In the genomic region with DNA sequence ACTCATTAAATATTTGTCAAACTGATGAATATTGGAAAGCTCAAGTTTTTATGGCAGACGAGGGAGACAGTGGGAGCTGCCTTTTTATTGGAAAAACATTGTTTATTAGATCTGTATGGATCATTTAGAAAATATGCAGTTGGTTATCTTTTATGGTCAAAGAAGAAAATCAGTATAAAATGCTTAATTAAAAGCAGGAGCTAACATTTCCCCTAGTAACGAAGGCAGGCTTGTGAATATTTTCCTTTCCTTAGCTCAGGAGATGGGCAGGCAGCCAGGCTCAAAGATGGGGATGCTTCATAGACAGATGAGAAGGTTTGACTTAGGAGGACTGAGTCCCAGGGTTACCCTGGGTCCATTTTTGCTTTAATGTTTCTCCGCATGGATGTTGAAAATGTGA, we compare ENCODE assay signal across 26 cellular contexts. TPM values are rescaled to one million over a fixed set of nuclear protein-coding genes. Genes with fewer than 3 reads are reported as not detected.
DNase-seq lines count a peak whose midpoint lies in the region; ATAC-seq, FAIRE-seq and TF ChIP-seq lines count a peak whose summit lies in the region.
"Had no signal": no experiment of that assay in that cellular context is flagged by ENCODE, and none has a peak within 500 bp of the region (broad histone marks: within the 10 kb centered on the region; RNA-seq: fewer than 3 reads in every experiment).

No MANE protein-coding gene starts in this region.

- H3K36me3 ChIP-seq in astrocyte (ENCODE audit: insufficient read depth, low read length): no peaks in the 10 kb centered on the region
- H3K36me3 ChIP-seq: right lobe of liver had no signal

- H3K4me3 Mint-ChIP-seq in HFFc6 (peak overlapping the region; percentile 24), astrocyte (ENCODE audit: unreplicated experiment) (no peak overlapping the region)
- no peak overlapping the region for H3K4me3 Mint-ChIP-seq in activated naive CD8-positive, alpha-beta T cell treated with anti-CD3 and anti-CD28 coated beads, Interleukin-2, amount 50 U/mL, for 24 hours
- H3K4me3 Mint-ChIP-seq: central memory CD8-positive, alpha-beta T cell; stimulated activated memory B cell treated with anti-CD40 and anti-IgM and Interleukin-4, amounts not matched to agents 10 μg/mL and 1 μg/mL and 100 μg/mL, for 72 hours; T-cell had no signal

- peak overlapping the region; percentile 69 for H3K27ac Mint-ChIP-seq in HFFc6
- no peak overlapping the region for H3K27ac Mint-ChIP-seq in astrocyte (ENCODE audit: unreplicated experiment)
- no peak overlapping the region for H3K27ac Mint-ChIP-seq in activated naive CD8-positive, alpha-beta T cell treated with anti-CD3 and anti-CD28 coated beads, Interleukin-2, amount 50 U/mL, for 24 hours
- H3K27ac Mint-ChIP-seq: stimulated activated memory B cell treated with anti-CD40 and anti-IgM and Interleukin-4, amounts not matched to agents 10 μg/mL and 1 μg/mL and 100 μg/mL, for 72 hours; T-cell had no signal

- H3K4me2 ChIP-seq in astrocyte (ENCODE audit: low read length): no peak overlapping the region

- H3K27me3 ChIP-seq in astrocyte (ENCODE audit: insufficient read depth, low read length): no peaks in the 10 kb centered on the region
- H3K27me3 ChIP-seq: right lobe of liver had no signal

- no peak for ATAC-seq in activated naive CD8-positive, alpha-beta T cell treated with anti-CD3 and anti-CD28 coated beads, Interleukin-2, amount 50 U/mL, for 24 hours
- ATAC-seq in HG03095 (IDR thresholded peaks at IDR 0.05; ENCODE audit: unreplicated experiment): no peak
- ATAC-seq: right lobe of liver; stimulated activated memory B cell treated with anti-CD40 and anti-IgM and Interleukin-4, amounts not matched to agents 10 μg/mL and 1 μg/mL and 100 μg/mL, for 72 hours; T-cell had no signal

- H3K27me3 Mint-ChIP-seq in HFFc6 (ENCODE audit: insufficient read depth) (peaks cover 2% of the 10 kb centered on the region; the same call in 1 of the 2 replicates), astrocyte (ENCODE audit: low read depth, unreplicated experiment) (no peaks in the 10 kb centered on the region)
- H3K27me3 Mint-ChIP-seq in activated naive CD8-positive, alpha-beta T cell treated with anti-CD3 and anti-CD28 coated beads, Interleukin-2, amount 50 U/mL, for 24 hours: peaks cover 2% of the 10 kb centered on the region

- no peak overlapping the region for H3K9ac ChIP-seq in astrocyte (ENCODE audit: low read length)

- no peaks in the 10 kb centered on the region for H3K9me3 Mint-ChIP-seq in HFFc6
- no peaks in the 10 kb centered on the region for H3K9me3 Mint-ChIP-seq in astrocyte (ENCODE audit: unreplicated experiment)
- no peaks in the 10 kb centered on the region for H3K9me3 Mint-ChIP-seq in activated naive CD8-positive, alpha-beta T cell treated with anti-CD3 and anti-CD28 coated beads, Interleukin-2, amount 50 U/mL, for 24 hours
- H3K9me3 Mint-ChIP-seq: central memory CD8-positive, alpha-beta T cell; stimulated activated memory B cell treated with anti-CD40 and anti-IgM and Interleukin-4, amounts not matched to agents 10 μg/mL and 1 μg/mL and 100 μg/mL, for 72 hours; T-cell had no signal

- peak; percentile 63 for DNase-seq in AG20443 (ENCODE audit: low spot score)
- peak; percentile 67 for DNase-seq in HFFc6
- DNase-seq in astrocyte (ENCODE audit: low read depth): peak; percentile 25
- peak; percentile 87 to 95 for DNase-seq in foreskin fibroblast
- DNase-seq in activated naive CD8-positive, alpha-beta T cell treated with anti-CD3 and anti-CD28 coated beads, Interleukin-2, amount 50 U/mL, for 24 hours: no peak
- no peak for DNase-seq in cerebellar cortex (ENCODE audit: low spot score)
- no peak for DNase-seq in retina
- DNase-seq: activated CD4-positive, alpha-beta T cell treated with anti-CD3 and anti-CD28 coated beads, Interleukin-2, amount 50 U/mL, for 1 hour; activated CD8-positive, alpha-beta memory T cell treated with anti-CD3 and anti-CD28 coated beads, Interleukin-2, amount 50 U/mL, for 4 hours; activated effector memory CD4-positive, alpha-beta T cell treated with Interleukin-2 at 50 U/mL for 16 hours; AML-193; Caco-2; foreskin melanocyte; GOT3; hypothalamus; kidney; NCI-H1436; NCI-H510A treated with DMSO at 0.1 percent for 48 hours; right lobe of liver; Right ventricle myocardium superior; T-cell had no signal

- peaks cover 21% of the 10 kb centered on the region for H3K4me1 ChIP-seq in astrocyte (ENCODE audit: insufficient read depth, low read length)
- H3K4me1 ChIP-seq: Caco-2, right lobe of liver had no signal

- TF ChIP-seq CTCF in HFFc6 (IDR thresholded peaks at IDR 0.05) (no peak), astrocyte (IDR thresholded peaks at IDR 0.05; ENCODE audit: insufficient read depth, low read depth, low read length) (no peak), foreskin fibroblast (IDR thresholded peaks at IDR 0.05; ENCODE audit: low read depth, low read length) (no peak)

- H3K4me3 ChIP-seq in astrocyte (ENCODE audit: insufficient read depth, low read depth, low read length) (no peak overlapping the region), foreskin fibroblast (ENCODE audit: low read depth in 1 of 2, low read length in 2 of 2) (no peak overlapping the region)
- H3K4me3 ChIP-seq: lung, right lobe of liver had no signal

- peaks cover 31% of the 10 kb centered on the region for H3K79me2 ChIP-seq in astrocyte (ENCODE audit: insufficient read depth, low read length)

- no peak for FAIRE-seq in astrocyte (lab: Jason Lieb, UNC)
- FAIRE-seq: GM19239, kidney had no signal

- H3K9me3 ChIP-seq in astrocyte (ENCODE audit: insufficient read depth, low read depth, low read length): no peaks in the 10 kb centered on the region
- H3K9me3 ChIP-seq: Caco-2, right lobe of liver had no signal

- H3K27ac ChIP-seq in astrocyte (ENCODE audit: low read depth, low read length): no peak overlapping the region
- H3K27ac ChIP-seq: right lobe of liver had no signal

- peaks cover 59% of the 10 kb centered on the region for H4K20me1 ChIP-seq in astrocyte (ENCODE audit: insufficient read depth, low read length)

- H2AFZ ChIP-seq in astrocyte (ENCODE audit: low read depth, low read length): no peak overlapping the region

- H3K4me1 Mint-ChIP-seq in HFFc6 (ENCODE audit: low read depth) (peaks cover 29% of the 10 kb centered on the region), astrocyte (ENCODE audit: low read depth, unreplicated experiment) (peaks cover 43% of the 10 kb centered on the region)
- H3K4me1 Mint-ChIP-seq in activated naive CD8-positive, alpha-beta T cell treated with anti-CD3 and anti-CD28 coated beads, Interleukin-2, amount 50 U/mL, for 24 hours: no peaks in the 10 kb centered on the region
- H3K4me1 Mint-ChIP-seq: central memory CD8-positive, alpha-beta T cell; stimulated activated memory B cell treated with anti-CD40 and anti-IgM and Interleukin-4, amounts not matched to agents 10 μg/mL and 1 μg/mL and 100 μg/mL, for 72 hours; T-cell had no signal

- H3K36me3 Mint-ChIP-seq in HFFc6 (ENCODE audit: low read depth) (no peaks in the 10 kb centered on the region), astrocyte (ENCODE audit: low read depth, unreplicated experiment) (no peaks in the 10 kb centered on the region)
- H3K36me3 Mint-ChIP-seq in activated naive CD8-positive, alpha-beta T cell treated with anti-CD3 and anti-CD28 coated beads, Interleukin-2, amount 50 U/mL, for 24 hours (ENCODE audit: low read depth): no peaks in the 10 kb centered on the region
- H3K36me3 Mint-ChIP-seq: stimulated activated memory B cell treated with anti-CD40 and anti-IgM and Interleukin-4, amounts not matched to agents 10 μg/mL and 1 μg/mL and 100 μg/mL, for 72 hours; T-cell had no signal

RNA-seq across cellular contexts. Expression of a gene that starts 26.0 kb away (rescaled TPM):
- 1 to 10 TPM; 7.4 to 9.4 (median 8.9) TPM for total RNA-seq in HFFc6 (2021; fragmentation: NEBNext Ultra II Directional; extraction: Animal tissue kit (Norgen Biotek cat#: 25700))
- 38.3 and 40.5 TPM in 2 replicates for total RNA-seq in astrocyte

Comparison
In these comparisons a context has a peak if more than half of its experiments do, and no peak if none do; other contexts are left out.
1. DNase-seq: peak in AG20443 (single experiment), HFFc6 (single experiment), astrocyte (single experiment) and foreskin fibroblast (2 of 2); none in activated naive CD8-positive, alpha-beta T cell treated with anti-CD3 and anti-CD28 coated beads, Interleukin-2, amount 50 U/mL, for 24 hours (single experiment), cerebellar cortex (single experiment) and retina (single experiment).